In genomic region chr2:226905718-226906438, GRCh38 we compare ENCODE assay signal across 12 cellular contexts.
DNase-seq lines count a peak whose midpoint lies in the region; ATAC-seq and TF ChIP-seq lines count a peak whose summit lies in the region.
"Had no signal": no experiment of that assay in that cellular context is flagged by ENCODE, and none has a peak within 500 bp of the region (broad histone marks: within the 10 kb centered on the region; RNA-seq: fewer than 3 reads in every experiment).

No MANE protein-coding gene starts in this region.

- TF ChIP-seq RAD21 in IMR-90 (IDR thresholded peaks at IDR 0.05; ENCODE audit: low read length), result no peak

- H3K4me1 Mint-ChIP-seq in CD4-positive, CD25-positive, alpha-beta regulatory T cell, result peaks cover 13 to 25% (median 22%) of the 10 kb centered on the region in 4 donors
- no peaks in the 10 kb centered on the region for H3K4me1 Mint-ChIP-seq in mesothelial cell of epicardium

- H2BK20ac ChIP-seq in IMR-90 (ENCODE audit: low read depth, low read length), result peak overlapping the region; percentile 57; the same call in 1 of the 2 replicates

- H3K4ac ChIP-seq in IMR-90 (ENCODE audit: low read depth, low read length), result peak overlapping the region; percentile 68; the same call in 1 of the 2 replicates

- H3K14ac ChIP-seq in IMR-90 (replicated peaks; ENCODE audit: low read depth, low read length), result 0 out of 2 replicates have a peak overlapping the region, but pooled peaks have one; percentile 27

- peaks cover 0 to 2% (median 0%) of the 10 kb centered on the region in 7 donors for H3K9me3 Mint-ChIP-seq in CD4-positive, CD25-positive, alpha-beta regulatory T cell
- no peaks in the 10 kb centered on the region for H3K9me3 Mint-ChIP-seq in mesothelial cell of epicardium

- peaks cover 24% of the 10 kb centered on the region for H3K9me1 ChIP-seq in IMR-90 (ENCODE audit: insufficient read depth, low read length)

- in situ Hi-C loops in IMR-90 (cut with MboI; ENCODE audit: low sequenced_read_pairs), result no loop called here

- no TSS peak for BruUV-seq in IMR-90 (replicated peaks; lab: Mats Ljungman, UMichigan)

- H3K36me3 ChIP-seq in CD4-positive, CD25-positive, alpha-beta regulatory T cell (ENCODE audit: control insufficient read depth, insufficient read depth, low read length), result peaks cover 15% of the 10 kb centered on the region
- peaks cover 1% of the 10 kb centered on the region; the same call in 1 of the 2 replicates for H3K36me3 ChIP-seq in IMR-90 (ENCODE audit: control insufficient read depth, insufficient read depth, low read length)

- DNase-seq in CD4-positive, CD25-positive, alpha-beta regulatory T cell, result no peak
- peak; percentile 11 for DNase-seq in GM19238 (ENCODE audit: insufficient read length, low spot score)
- no peak for DNase-seq in IMR-90
- no peak for DNase-seq in amniotic stem cell (lab: John Stamatoyannopoulos, UW)
- no peak for DNase-seq in stimulated activated CD4-positive, alpha-beta T cell treated with anti-CD3 and anti-CD28 coated beads, Interleukin-2, amount 100 ng/mL, for 48 hours
- DNase-seq in mesothelial cell of epicardium (ENCODE audit: low spot score in 2 of 2, unreplicated experiment in 2 of 2), result no peak
- DNase-seq in foreskin fibroblast, result no peak
- DNase-seq: stimulated activated CD4-positive, alpha-beta T cell treated with anti-CD3 and anti-CD28 coated beads, Interleukin-12 subunit alpha, Interleukin-12 subunit beta, amount 100 ng/mL, for 4 hours; tibial artery had no signal

- no peak overlapping the region for H4K5ac ChIP-seq in IMR-90 (ENCODE audit: low read depth, low read length)

- no peak overlapping the region for H3K56ac ChIP-seq in IMR-90 (ENCODE audit: extremely low read depth, insufficient read depth, low read length)

- H4K20me1 ChIP-seq in IMR-90 (ENCODE audit: insufficient read depth, low read length), result no peaks in the 10 kb centered on the region

- H3K79me1 ChIP-seq in IMR-90 (ENCODE audit: low read depth in 1 of 2, low read length in 2 of 2), result peaks cover 18 to 48% of the 10 kb centered on the region in 2 experiments

- H3K18ac ChIP-seq in IMR-90 (ENCODE audit: low read depth, low read length), result no peak overlapping the region; the same call in 1 of the 2 replicates

- 100% methylated on average over 4 of the region's 7 CpGs; no CpG with 5 or more reads in 1 of the 2 experiments for WGBS in IMR-90 (ENCODE audit: extremely low coverage in 2 of 2, insufficient read length in 1 of 2), 2 experiments

- dilution Hi-C loops in IMR-90 (cut with HindIII; ENCODE audit: low sequenced_read_pairs, unreplicated experiment), result no loop called here

- intact Hi-C loops in IMR-90 (cut with micrococcal nuclease), result no loop called here

- H3K4me3 ChIP-seq in CD4-positive, CD25-positive, alpha-beta regulatory T cell (ENCODE audit: low read depth, low read length), result no peak overlapping the region
- H3K4me3 ChIP-seq in IMR-90 (ENCODE audit: insufficient read depth, low read depth, low read length) (no peak overlapping the region), foreskin fibroblast (ENCODE audit: low read depth in 1 of 2, low read length in 2 of 2) (no peak overlapping the region)
- H3K4me3 ChIP-seq: lung, tibial artery had no signal

- H3K27me3 Mint-ChIP-seq in CD4-positive, CD25-positive, alpha-beta regulatory T cell, result no peaks in the 10 kb centered on the region
- H3K27me3 Mint-ChIP-seq in mesothelial cell of epicardium (ENCODE audit: low read depth), result no peaks in the 10 kb centered on the region

- no peaks in the 10 kb centered on the region for H3K4me1 ChIP-seq in CD4-positive, CD25-positive, alpha-beta regulatory T cell (ENCODE audit: control insufficient read depth, insufficient read depth, low read length, poor library complexity, severe bottlenecking)
- peaks cover 21% of the 10 kb centered on the region for H3K4me1 ChIP-seq in IMR-90 (ENCODE audit: control insufficient read depth, insufficient read depth, low read length)

- H2BK15ac ChIP-seq in IMR-90 (ENCODE audit: low read depth, low read length), result peak overlapping the region; percentile 59; the same call in 2 of the 3 replicates

- peaks cover 42% of the 10 kb centered on the region for H3K36me3 Mint-ChIP-seq in CD4-positive, CD25-positive, alpha-beta regulatory T cell
- H3K36me3 Mint-ChIP-seq in mesothelial cell of epicardium, result no peaks in the 10 kb centered on the region

- H3K23ac ChIP-seq in IMR-90 (ENCODE audit: low read depth, low read length), result no peak overlapping the region; the same call in 1 of the 2 replicates

- no peak overlapping the region for H3K4me2 ChIP-seq in IMR-90 (ENCODE audit: low read depth, low read length)

- peak overlapping the region; percentile 33 for H4K91ac ChIP-seq in IMR-90 (ENCODE audit: insufficient read depth, low read depth, low read length)

- no peaks in the 10 kb centered on the region for H3K27me3 ChIP-seq in CD4-positive, CD25-positive, alpha-beta regulatory T cell (ENCODE audit: control insufficient read depth, insufficient read depth, low read length)
- H3K27me3 ChIP-seq in IMR-90 (ENCODE audit: control insufficient read depth, insufficient read depth, low read length), result no peaks in the 10 kb centered on the region
- H3K27me3 ChIP-seq: tibial artery had no signal

- H2AFZ ChIP-seq in IMR-90 (replicated peaks; ENCODE audit: low read length, poor library complexity), result no peak overlapping the region

- H2BK5ac ChIP-seq in IMR-90 (ENCODE audit: low read depth, low read length, poor library complexity, severe bottlenecking), result peak overlapping the region; percentile 19

- CTCF ChIA-PET in IMR-90 (lab: Yijun Ruan, JAX), result no interaction called here

- H2BK120ac ChIP-seq in IMR-90 (ENCODE audit: low read depth, low read length), result peak overlapping the region; percentile 46; the same call in 1 of the 2 replicates

- no peak overlapping the region for H3K9ac ChIP-seq in IMR-90 (ENCODE audit: low read depth, low read length)

- peak overlapping the region in 1 of 4 donors; percentile 15 for H3K4me3 Mint-ChIP-seq in CD4-positive, CD25-positive, alpha-beta regulatory T cell
- no peak overlapping the region for H3K4me3 Mint-ChIP-seq in mesothelial cell of epicardium

- POLR2A ChIA-PET in IMR-90 (lab: Charles Lee; ENCODE audit: unreplicated experiment), result no interaction called here

- peak overlapping the region; percentile 89; the same call in 1 of the 2 replicates for H2AK5ac ChIP-seq in IMR-90 (ENCODE audit: low read depth, low read length)

- peak overlapping the region in 2 of 3 donors; percentile 39 to 53 for H3K27ac Mint-ChIP-seq in CD4-positive, CD25-positive, alpha-beta regulatory T cell
- no peak overlapping the region for H3K27ac Mint-ChIP-seq in mesothelial cell of epicardium

- H3K9me3 ChIP-seq in CD4-positive, CD25-positive, alpha-beta regulatory T cell (ENCODE audit: control insufficient read depth in 2 of 2, low read length in 2 of 2), result no peaks in the 10 kb centered on the region
- no peaks in the 10 kb centered on the region for H3K9me3 ChIP-seq in IMR-90 (ENCODE audit: control insufficient read depth, insufficient read depth, low read length)
- H3K9me3 ChIP-seq: tibial artery had no signal

- H3K27ac ChIP-seq in CD4-positive, CD25-positive, alpha-beta regulatory T cell (ENCODE audit: insufficient read depth, low read length, poor library complexity, severe bottlenecking), result no peak overlapping the region
- H3K27ac ChIP-seq in IMR-90 (ENCODE audit: insufficient read depth, low read length), result no peak overlapping the region
- H3K27ac ChIP-seq: epithelial cell of prostate, tibial artery had no signal

- TF ChIP-seq CTCF in IMR-90 (conservative IDR thresholded peaks at IDR 0.05; ENCODE audit: low read depth, low read length), result no peak
- TF ChIP-seq CTCF in mesothelial cell of epicardium (IDR thresholded peaks at IDR 0.05; ENCODE audit: unreplicated experiment), result no peak
- no peak for TF ChIP-seq CTCF in foreskin fibroblast (IDR thresholded peaks at IDR 0.05; ENCODE audit: low read depth, low read length)

- ATAC-seq in CD4-positive, CD25-positive, alpha-beta regulatory T cell (ENCODE audit: low read depth in 2 of 2), result peak in 1 of 2 donors; percentile 44
- ATAC-seq in HG02840 (IDR thresholded peaks at IDR 0.05; ENCODE audit: low FRiP score, unreplicated experiment), result peak; percentile 81
- ATAC-seq in IMR-90 (ENCODE audit: low read depth), result no peak

- no peak for TF ChIP-seq POLR2A in IMR-90 (IDR thresholded peaks at IDR 0.05; ENCODE audit: low read depth, low read length)

- no peak overlapping the region for H2AK9ac ChIP-seq in IMR-90 (replicated peaks; ENCODE audit: low read depth, low read length, poor library complexity)

- no peak overlapping the region for H4K8ac ChIP-seq in IMR-90 (ENCODE audit: low read depth in 2 of 2, low read length in 2 of 2)

TF ChIP-seq in IMR-90, 13 proteins besides CTCF, POLR2A, EP300 and RAD21:
- TF ChIP-seq NFE2L2 (IDR thresholded peaks at IDR 0.05; ENCODE audit: low read depth, low read length), result no peak
- no peak for TF ChIP-seq CHD1 (IDR thresholded peaks at IDR 0.05; ENCODE audit: low read depth, low read length)
